ENCODE assay signal across 11 cellular contexts in genomic region chr16:4111748-4112696, GRCh38. TPM values are rescaled to one million over a fixed set of nuclear protein-coding genes. Genes with fewer than 3 reads are reported as not detected.
DNase-seq lines count a peak whose midpoint lies in the region; ATAC-seq, FAIRE-seq and TF ChIP-seq lines count a peak whose summit lies in the region.
"Had no signal": no experiment of that assay in that cellular context is flagged by ENCODE, and none has a peak within 500 bp of the region (broad histone marks: within the 10 kb centered on the region; RNA-seq: fewer than 3 reads in every experiment).

No MANE protein-coding gene starts in this region.

- ATAC-seq in thoracic aorta (ENCODE audit: insufficient number of reproducible peaks, low FRiP score, low read depth) (no peak), GM18502 (IDR thresholded peaks at IDR 0.05; ENCODE audit: poor library complexity, unreplicated experiment) (no peak)

- no peaks in the 10 kb centered on the region for H3K27me3 Mint-ChIP-seq in activated CD4-positive, alpha-beta memory T cell treated with anti-CD3 and anti-CD28 coated beads, Interleukin-2, amount 10 ng/mL, durations not matched to agents 7 days and 5 days
- no peaks in the 10 kb centered on the region for H3K27me3 Mint-ChIP-seq in activated CD4-positive, alpha-beta memory T cell treated with anti-CD3 and anti-CD28 coated beads for 36 hours
- no peaks in the 10 kb centered on the region for H3K27me3 Mint-ChIP-seq in activated T-helper 2 cell treated with anti-CD3 and anti-CD28 coated beads, Interferon-gamma antibody, Interleukin-2, Interleukin-4, amounts not matched to agents 10 μg/mL and 5 μg/mL and 100 μg/mL, durations not matched to agents 14 hours and 24 hours and 36 hours (ENCODE audit: low read depth)

- peak overlapping the region; percentile 23 for H3K4me3 Mint-ChIP-seq in activated CD4-positive, alpha-beta memory T cell treated with anti-CD3 and anti-CD28 coated beads, Interleukin-2, amount 10 ng/mL, durations not matched to agents 7 days and 5 days
- H3K4me3 Mint-ChIP-seq in activated CD4-positive, alpha-beta memory T cell treated with anti-CD3 and anti-CD28 coated beads for 36 hours = no peak overlapping the region
- peak overlapping the region; percentile 19 for H3K4me3 Mint-ChIP-seq in activated T-helper 2 cell treated with anti-CD3 and anti-CD28 coated beads, Interferon-gamma antibody, Interleukin-2, Interleukin-4, amounts not matched to agents 10 μg/mL and 5 μg/mL and 100 μg/mL, durations not matched to agents 14 hours and 24 hours and 36 hours (ENCODE audit: low read depth)
- H3K4me3 Mint-ChIP-seq: endodermal cell had no signal

- peaks cover 35% of the 10 kb centered on the region for H3K36me3 Mint-ChIP-seq in activated CD4-positive, alpha-beta memory T cell treated with anti-CD3 and anti-CD28 coated beads, Interleukin-2, amount 10 ng/mL, durations not matched to agents 7 days and 5 days (ENCODE audit: low read depth)
- H3K36me3 Mint-ChIP-seq in activated CD4-positive, alpha-beta memory T cell treated with anti-CD3 and anti-CD28 coated beads for 36 hours = peaks cover 6% of the 10 kb centered on the region
- peaks cover 11% of the 10 kb centered on the region for H3K36me3 Mint-ChIP-seq in activated T-helper 2 cell treated with anti-CD3 and anti-CD28 coated beads, Interferon-gamma antibody, Interleukin-2, Interleukin-4, amounts not matched to agents 10 μg/mL and 5 μg/mL and 100 μg/mL, durations not matched to agents 14 hours and 24 hours and 36 hours (ENCODE audit: low read depth)

- H3K36me3 ChIP-seq in kidney (ENCODE audit: control insufficient read depth in 1 of 2, insufficient read depth in 2 of 2, low read length in 2 of 2) (peaks cover 0 to 4% of the 10 kb centered on the region in 2 donors), thoracic aorta (no peaks in the 10 kb centered on the region)

- H3K4me3 ChIP-seq in kidney (ENCODE audit: low read length in 2 of 2) (peak overlapping the region; percentile 53 to 67), thoracic aorta (peak overlapping the region; percentile 80)

- intact Hi-C loops in activated CD4-positive, alpha-beta memory T cell treated with anti-CD3 and anti-CD28 coated beads for 36 hours (cut with micrococcal nuclease) = no loop called here
- intact Hi-C loops in activated T-helper 2 cell treated with anti-CD3 and anti-CD28 coated beads, Interferon-gamma antibody, Interleukin-2, Interleukin-4, amounts not matched to agents 10 μg/mL and 5 μg/mL and 100 μg/mL, durations not matched to agents 14 hours and 24 hours and 36 hours (cut with micrococcal nuclease) = no loop called here
- intact Hi-C loops in kidney (cut with DNase I) = no loop called here

- no peak for DNase-seq in activated CD4-positive, alpha-beta memory T cell treated with anti-CD3 and anti-CD28 coated beads, Interleukin-2, amount 10 ng/mL, durations not matched to agents 7 days and 5 days
- DNase-seq in activated CD4-positive, alpha-beta memory T cell treated with anti-CD3 and anti-CD28 coated beads for 36 hours = no peak
- DNase-seq in activated T-helper 2 cell treated with anti-CD3 and anti-CD28 coated beads, Interferon-gamma antibody, Interleukin-2, Interleukin-4, amounts not matched to agents 10 μg/mL and 5 μg/mL and 100 μg/mL, durations not matched to agents 14 hours and 24 hours and 36 hours (ENCODE audit: low spot score) = no peak
- DNase-seq in kidney = peak; percentile 46
- no peak for DNase-seq in thoracic aorta (ENCODE audit: low spot score)
- DNase-seq in HPDE6-E6E7 (ENCODE audit: extremely low spot score) = no peak
- no peak for DNase-seq in NCI-H1048 (lab: John Stamatoyannopoulos, UW)
- DNase-seq: endodermal cell; stimulated activated CD4-positive, alpha-beta T cell treated with anti-CD3 and anti-CD28 coated beads, Interleukin-15, amount 100 ng/mL, for 24 hours had no signal

- no peaks in the 10 kb centered on the region for H3K9me3 Mint-ChIP-seq in activated CD4-positive, alpha-beta memory T cell treated with anti-CD3 and anti-CD28 coated beads, Interleukin-2, amount 10 ng/mL, durations not matched to agents 7 days and 5 days
- no peaks in the 10 kb centered on the region for H3K9me3 Mint-ChIP-seq in activated CD4-positive, alpha-beta memory T cell treated with anti-CD3 and anti-CD28 coated beads for 36 hours
- H3K9me3 Mint-ChIP-seq in activated T-helper 2 cell treated with anti-CD3 and anti-CD28 coated beads, Interferon-gamma antibody, Interleukin-2, Interleukin-4, amounts not matched to agents 10 μg/mL and 5 μg/mL and 100 μg/mL, durations not matched to agents 14 hours and 24 hours and 36 hours = no peaks in the 10 kb centered on the region
- H3K9me3 Mint-ChIP-seq: endodermal cell had no signal

- CTCF ChIA-PET in activated CD4-positive, alpha-beta memory T cell treated with anti-CD3 and anti-CD28 coated beads, Interleukin-2, amount 10 ng/mL, durations not matched to agents 7 days and 5 days (lab: Charles Lee) = interaction anchor here (0.7 to 3.4 kb wide), 2 partner anchors 124 to 142 kb away, joined by 3 to 16 read pairs; no protein-coding TSS in a partner anchor
- CTCF ChIA-PET in activated CD4-positive, alpha-beta memory T cell treated with anti-CD3 and anti-CD28 coated beads for 36 hours (lab: Charles Lee) = interaction anchor here (1.0 to 3.5 kb wide), 5 partner anchors 19 to 291 kb away, joined by 3 to 19 read pairs (median 3); no protein-coding TSS in a partner anchor

- H3K27ac ChIP-seq in kidney (ENCODE audit: low read depth in 2 of 2, low read length in 2 of 2) = peak overlapping the region in 1 of 2 donors; percentile 41
- peak overlapping the region in 1 of 2 donors; percentile 64 for H3K27ac ChIP-seq in thoracic aorta

- H3K9me3 ChIP-seq in kidney (ENCODE audit: control insufficient read depth in 1 of 2, low read length in 2 of 2) (no peaks in the 10 kb centered on the region), thoracic aorta (no peaks in the 10 kb centered on the region)

- no peak for FAIRE-seq in kidney (lab: Jason Lieb, UNC)
- FAIRE-seq: D721Med had no signal

- POLR2A ChIA-PET in activated CD4-positive, alpha-beta memory T cell treated with anti-CD3 and anti-CD28 coated beads, Interleukin-2, amount 10 ng/mL, durations not matched to agents 7 days and 5 days (lab: Charles Lee) = interaction anchor here (0.5 to 1.5 kb wide), 2 partner anchors 31 to 70 kb away, joined by 3 read pairs; no protein-coding TSS in a partner anchor
- POLR2A ChIA-PET in activated CD4-positive, alpha-beta memory T cell treated with anti-CD3 and anti-CD28 coated beads for 36 hours (lab: Charles Lee) = no interaction called here

- no peak overlapping the region for H3K27ac Mint-ChIP-seq in activated CD4-positive, alpha-beta memory T cell treated with anti-CD3 and anti-CD28 coated beads, Interleukin-2, amount 10 ng/mL, durations not matched to agents 7 days and 5 days
- H3K27ac Mint-ChIP-seq in activated CD4-positive, alpha-beta memory T cell treated with anti-CD3 and anti-CD28 coated beads for 36 hours = no peak overlapping the region
- no peak overlapping the region for H3K27ac Mint-ChIP-seq in activated T-helper 2 cell treated with anti-CD3 and anti-CD28 coated beads, Interferon-gamma antibody, Interleukin-2, Interleukin-4, amounts not matched to agents 10 μg/mL and 5 μg/mL and 100 μg/mL, durations not matched to agents 14 hours and 24 hours and 36 hours
- H3K27ac Mint-ChIP-seq: endodermal cell had no signal

- TF ChIP-seq CTCF in kidney (IDR thresholded peaks at IDR 0.05; ENCODE audit: borderline replicate concordance, extremely low read depth, insufficient read depth) (no peak), thoracic aorta (IDR thresholded peaks at IDR 0.05) (no peak)

- H3K9ac ChIP-seq in kidney (ENCODE audit: low read length in 2 of 2) = peak overlapping the region; percentile 18 to 57

- H3K4me1 ChIP-seq in kidney (ENCODE audit: control insufficient read depth in 1 of 2, insufficient read depth in 1 of 2, low read depth in 1 of 2, low read length in 2 of 2) = peaks cover 3 to 40% of the 10 kb centered on the region in 2 donors
- peaks cover 12 to 52% of the 10 kb centered on the region in 2 donors for H3K4me1 ChIP-seq in thoracic aorta (ENCODE audit: control insufficient read depth in 1 of 2, low read depth in 2 of 2)

- peaks cover 58% of the 10 kb centered on the region for H3K4me1 Mint-ChIP-seq in activated CD4-positive, alpha-beta memory T cell treated with anti-CD3 and anti-CD28 coated beads, Interleukin-2, amount 10 ng/mL, durations not matched to agents 7 days and 5 days
- peaks cover 45% of the 10 kb centered on the region for H3K4me1 Mint-ChIP-seq in activated CD4-positive, alpha-beta memory T cell treated with anti-CD3 and anti-CD28 coated beads for 36 hours (ENCODE audit: low read depth)
- peaks cover 32% of the 10 kb centered on the region for H3K4me1 Mint-ChIP-seq in activated T-helper 2 cell treated with anti-CD3 and anti-CD28 coated beads, Interferon-gamma antibody, Interleukin-2, Interleukin-4, amounts not matched to agents 10 μg/mL and 5 μg/mL and 100 μg/mL, durations not matched to agents 14 hours and 24 hours and 36 hours (ENCODE audit: low read depth)

- no peaks in the 10 kb centered on the region for H3K27me3 ChIP-seq in thoracic aorta (replicated peaks; ENCODE audit: insufficient read depth)

RNA-seq across cellular contexts. Expression of gene ADCY9, which starts 4.2 kb away (rescaled TPM):
- 1 to 10 TPM; 9.0 to 9.5 TPM for total RNA-seq in activated CD4-positive, alpha-beta memory T cell treated with anti-CD3 and anti-CD28 coated beads, Interleukin-2, amount 10 ng/mL, durations not matched to agents 7 days and 5 days
- total RNA-seq in activated CD4-positive, alpha-beta memory T cell treated with anti-CD3 and anti-CD28 coated beads for 36 hours = 1 to 10 TPM; 3.8 to 4.9 TPM
- 6.0 and 7.7 TPM in 2 replicates for total RNA-seq in activated T-helper 2 cell treated with anti-CD3 and anti-CD28 coated beads, Interferon-gamma antibody, Interleukin-2, Interleukin-4, amounts not matched to agents 10 μg/mL and 5 μg/mL and 100 μg/mL, durations not matched to agents 14 hours and 24 hours and 36 hours
- total RNA-seq in kidney (23.7 TPM), thoracic aorta (10 to 100 TPM; 44.1 to 83.8 TPM)
- polyA plus RNA-seq in kidney (ENCODE audit: insufficient read depth, low read depth, low replicate concordance) = 6.8 TPM
